ENCODE assay signal across 17 cellular contexts in the genomic region with DNA sequence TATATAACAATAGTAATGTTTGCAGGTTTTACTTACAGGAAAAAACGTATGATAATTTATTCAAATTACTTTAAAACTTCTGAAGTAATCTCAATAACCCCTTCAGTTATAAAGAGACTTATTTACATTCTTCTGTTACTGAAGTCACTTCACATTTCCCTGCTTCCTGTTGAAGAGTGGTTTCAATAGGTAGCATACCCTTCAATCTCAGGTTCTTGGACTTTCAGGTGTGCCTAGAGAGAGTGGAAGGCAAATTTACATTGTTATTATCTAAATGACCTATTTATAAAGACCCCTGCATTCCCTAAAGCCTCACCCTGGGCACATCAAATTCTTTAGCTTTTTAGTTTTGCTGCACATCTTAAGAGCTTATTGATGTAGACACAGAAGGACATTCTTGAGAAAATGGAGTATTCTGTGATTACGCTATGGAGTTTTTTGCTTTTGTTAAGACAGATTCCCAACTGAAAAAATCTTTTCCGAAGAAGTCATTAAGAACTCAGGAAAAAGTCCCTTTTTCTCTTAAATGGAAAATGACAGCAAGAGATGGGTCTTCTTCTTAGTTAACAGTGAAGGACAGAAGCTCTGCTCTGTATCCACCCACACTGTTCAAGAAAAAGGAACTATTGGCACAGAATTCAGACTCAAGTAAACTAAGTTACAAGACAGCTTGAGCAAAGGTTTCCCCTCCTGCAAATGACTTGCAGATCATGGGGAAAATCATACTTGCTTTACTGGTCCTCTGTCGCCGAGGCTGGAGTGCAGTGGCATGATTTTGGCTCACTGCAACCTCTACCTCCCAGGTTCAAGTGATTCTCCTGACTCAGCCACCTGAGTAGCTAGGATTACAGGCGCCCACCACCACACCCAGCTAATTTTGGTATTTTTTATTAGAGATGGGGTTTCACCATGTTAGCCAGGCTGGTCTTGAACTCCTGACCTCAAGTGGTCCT.
"Had no signal": no experiment of that assay in that cellular context is flagged by ENCODE, and none has a peak within 500 bp of the region (broad histone marks: within the 10 kb centered on the region; RNA-seq: fewer than 3 reads in every experiment).

No MANE protein-coding gene starts in this region.

- DNase-seq: activated B cell treated with CpG ODN at 0.5 μM for 24 hours; activated CD4-positive, alpha-beta T cell treated with anti-CD3 and anti-CD28 coated beads, Interleukin-2, amount 10 ng/mL, durations not matched to agents 24 days and 14 days; activated gamma-delta T cell treated with Interleukin-2 at 50 U/mL for 16 hours; amniotic stem cell; brain microvascular endothelial cell; cortex of kidney; effector memory CD4-positive, alpha-beta T cell; left cardiac atrium; mammary epithelial cell; naive B cell; posterior cingulate gyrus; stimulated activated naive CD8-positive, alpha-beta T cell treated with anti-CD3 and anti-CD28 coated beads, Interleukin-15, amount 100 ng/mL, for 72 hours; T-helper 17 cell had no signal

- H3K27me3 ChIP-seq: brain microvascular endothelial cell, right atrium auricular region had no signal

- H3K27ac ChIP-seq: brain microvascular endothelial cell, epithelial cell of prostate, right atrium auricular region had no signal

- H3K4me1 Mint-ChIP-seq: activated B cell treated with CpG ODN at 0.5 μM for 24 hours; activated CD4-positive, alpha-beta T cell treated with anti-CD3 and anti-CD28 coated beads, Interleukin-2, amount 10 ng/mL, durations not matched to agents 24 days and 14 days; naive B cell; stimulated activated naive CD8-positive, alpha-beta T cell treated with anti-CD3 and anti-CD28 coated beads, Interleukin-15, amount 100 ng/mL, for 72 hours; T-helper 17 cell had no signal

- H3K27me3 Mint-ChIP-seq: activated B cell treated with CpG ODN at 0.5 μM for 24 hours; activated CD4-positive, alpha-beta T cell treated with anti-CD3 and anti-CD28 coated beads, Interleukin-2, amount 10 ng/mL, durations not matched to agents 24 days and 14 days; activated naive CD8-positive, alpha-beta T cell; naive B cell; stimulated activated naive CD8-positive, alpha-beta T cell treated with anti-CD3 and anti-CD28 coated beads, Interleukin-15, amount 100 ng/mL, for 72 hours; T-helper 17 cell had no signal

- H3K4me3 ChIP-seq: right atrium auricular region, skin epidermis had no signal

- H3K9me3 Mint-ChIP-seq: activated B cell treated with CpG ODN at 0.5 μM for 24 hours; activated CD4-positive, alpha-beta T cell treated with anti-CD3 and anti-CD28 coated beads, Interleukin-2, amount 10 ng/mL, durations not matched to agents 24 days and 14 days; stimulated activated naive CD8-positive, alpha-beta T cell treated with anti-CD3 and anti-CD28 coated beads, Interleukin-15, amount 100 ng/mL, for 72 hours had no signal

- H3K36me3 Mint-ChIP-seq: activated naive CD8-positive, alpha-beta T cell; naive B cell had no signal

- H3K4me3 Mint-ChIP-seq: activated B cell treated with CpG ODN at 0.5 μM for 24 hours; activated CD4-positive, alpha-beta T cell treated with anti-CD3 and anti-CD28 coated beads, Interleukin-2, amount 10 ng/mL, durations not matched to agents 24 days and 14 days; activated naive CD8-positive, alpha-beta T cell; naive B cell; stimulated activated naive CD8-positive, alpha-beta T cell treated with anti-CD3 and anti-CD28 coated beads, Interleukin-15, amount 100 ng/mL, for 72 hours; T-helper 17 cell had no signal

- H3K9me3 ChIP-seq: right atrium auricular region had no signal

- ATAC-seq: left cardiac atrium; stimulated activated naive CD8-positive, alpha-beta T cell treated with anti-CD3 and anti-CD28 coated beads, Interleukin-15, amount 100 ng/mL, for 72 hours; T-helper 17 cell had no signal

- H3K36me3 ChIP-seq: brain microvascular endothelial cell had no signal

- H3K4me1 ChIP-seq: right atrium auricular region had no signal

- H3K27ac Mint-ChIP-seq: activated B cell treated with CpG ODN at 0.5 μM for 24 hours; activated CD4-positive, alpha-beta T cell treated with anti-CD3 and anti-CD28 coated beads, Interleukin-2, amount 10 ng/mL, durations not matched to agents 24 days and 14 days; activated naive CD8-positive, alpha-beta T cell; stimulated activated naive CD8-positive, alpha-beta T cell treated with anti-CD3 and anti-CD28 coated beads, Interleukin-15, amount 100 ng/mL, for 72 hours; T-helper 17 cell had no signal
